Comparison of ENCODE assay signal across 17 cellular contexts in genomic region chrX:13574600-13574999, GRCh38. TPM values are rescaled to one million over a fixed set of nuclear protein-coding genes. Genes with fewer than 3 reads are reported as not detected.
"Had no signal": no experiment of that assay in that cellular context is flagged by ENCODE, and none has a peak within 500 bp of the region (broad histone marks: within the 10 kb centered on the region; RNA-seq: fewer than 3 reads in every experiment).

No MANE protein-coding gene starts in this region.

- H3K9me3 ChIP-seq: body of pancreas, gastrocnemius medialis, neutrophil, tibial artery had no signal

- H3K36me3 ChIP-seq: gastrocnemius medialis, heart right ventricle, neutrophil, tibial artery had no signal

- H3K4me3 ChIP-seq: body of pancreas, gastrocnemius medialis, heart right ventricle, tibial artery had no signal

- ATAC-seq: activated CD4-positive, CD25-positive, alpha-beta regulatory T cell treated with anti-CD3 and anti-CD28 coated beads, Interleukin-2, amount 50 U/mL, for 24 hours; body of pancreas; gastrocnemius medialis; heart right ventricle; naive thymus-derived CD8-positive, alpha-beta T cell; right cardiac atrium had no signal

- H3K4me1 ChIP-seq: gastrocnemius medialis had no signal

- DNase-seq: activated CD4-positive, alpha-beta T cell treated with anti-CD3 and anti-CD28 coated beads, Interleukin-2, amount 50 U/mL, for 48 hours; activated CD8-positive, alpha-beta memory T cell treated with anti-CD3 and anti-CD28 coated beads, Interleukin-2, amount 50 U/mL, for 48 hours; activated naive CD4-positive, alpha-beta T cell treated with anti-CD3 and anti-CD28 coated beads for 36 hours; body of pancreas; central memory CD4-positive, alpha-beta T cell; cortex of kidney; effector CD8-positive, alpha-beta T cell; gastrocnemius medialis; heart right ventricle; mammary epithelial cell; naive thymus-derived CD8-positive, alpha-beta T cell; right cardiac atrium; small intestine; tibial artery had no signal

RNA-seq across cellular contexts. Expression of gene EGFL6, which starts 5.2 kb away (rescaled TPM):
- total RNA-seq: body of pancreas; mononuclear cell; naive thymus-derived CD8-positive, alpha-beta T cell; right cardiac atrium had no signal
- polyA plus RNA-seq: heart right ventricle; naive thymus-derived CD8-positive, alpha-beta T cell; right cardiac atrium had no signal
